ENCODE assay signal across 12 cellular contexts in the genomic region with DNA sequence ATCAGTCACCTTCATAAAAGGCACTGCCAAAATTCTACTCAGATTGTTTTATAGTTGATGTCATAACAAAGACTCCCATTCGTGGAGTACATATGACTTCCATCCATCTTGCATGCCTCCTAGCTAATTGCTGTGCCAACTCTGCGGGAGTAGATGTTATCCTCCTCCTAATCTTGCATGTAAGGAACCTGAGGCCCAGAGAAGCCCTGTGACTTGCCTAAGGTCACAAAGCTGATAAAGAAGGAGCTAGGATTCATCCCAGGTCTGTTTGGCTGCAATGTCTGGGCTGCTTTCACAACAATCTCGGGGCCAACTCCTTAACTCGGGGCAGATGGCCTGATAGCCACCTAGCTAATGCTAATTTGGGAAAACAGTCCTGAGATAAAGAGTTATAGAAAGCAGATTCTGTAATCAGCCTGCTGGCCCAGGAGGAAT.
"Had no signal": no experiment of that assay in that cellular context is flagged by ENCODE, and none has a peak within 500 bp of the region (broad histone marks: within the 10 kb centered on the region; RNA-seq: fewer than 3 reads in every experiment).

No MANE protein-coding gene starts in this region.

- H3K9me3 Mint-ChIP-seq: activated naive CD4-positive, alpha-beta T cell treated with anti-CD3 and anti-CD28 coated beads, Interleukin-2, amount 10 ng/mL, durations not matched to agents 7 days and 5 days; activated T-helper 2 cell treated with anti-CD3 and anti-CD28 coated beads, Interferon-gamma antibody, Interleukin-2, Interleukin-4, amounts not matched to agents 10 μg/mL and 5 μg/mL and 100 μg/mL, durations not matched to agents 14 hours and 24 hours and 36 hours; memory B cell; nephron had no signal

- H3K27ac Mint-ChIP-seq: activated naive CD4-positive, alpha-beta T cell treated with anti-CD3 and anti-CD28 coated beads, Interleukin-2, amount 10 ng/mL, durations not matched to agents 7 days and 5 days; activated T-helper 2 cell treated with anti-CD3 and anti-CD28 coated beads, Interferon-gamma antibody, Interleukin-2, Interleukin-4, amounts not matched to agents 10 μg/mL and 5 μg/mL and 100 μg/mL, durations not matched to agents 14 hours and 24 hours and 36 hours; memory B cell had no signal

- H3K4me3 Mint-ChIP-seq: activated naive CD4-positive, alpha-beta T cell treated with anti-CD3 and anti-CD28 coated beads, Interleukin-2, amount 10 ng/mL, durations not matched to agents 7 days and 5 days; memory B cell; nephron had no signal

- ATAC-seq: activated CD4-positive, CD25-positive, alpha-beta regulatory T cell treated with anti-CD3 and anti-CD28 coated beads, Interleukin-2, amount 50 U/mL, for 24 hours; esophagus mucosa; left lung had no signal

- H3K27me3 ChIP-seq: brain microvascular endothelial cell, left lung, tibial nerve had no signal

- DNase-seq: activated naive CD4-positive, alpha-beta T cell treated with anti-CD3 and anti-CD28 coated beads, Interleukin-2, amount 10 ng/mL, durations not matched to agents 7 days and 5 days; amniotic stem cell; brain microvascular endothelial cell; foreskin melanocyte; left lung had no signal

- H3K9me3 ChIP-seq: left lung, tibial nerve had no signal

- H3K36me3 Mint-ChIP-seq: activated naive CD4-positive, alpha-beta T cell treated with anti-CD3 and anti-CD28 coated beads, Interleukin-2, amount 10 ng/mL, durations not matched to agents 7 days and 5 days had no signal

- H3K36me3 ChIP-seq: brain microvascular endothelial cell, left lung, tibial nerve had no signal

- H3K27me3 Mint-ChIP-seq: memory B cell had no signal

- H3K27ac ChIP-seq: brain microvascular endothelial cell, left lung, tibial nerve had no signal

- H3K4me3 ChIP-seq: left lung, smooth muscle cell, tibial nerve had no signal
